8 cellular contexts compared by ENCODE assay signal in the genomic region with DNA sequence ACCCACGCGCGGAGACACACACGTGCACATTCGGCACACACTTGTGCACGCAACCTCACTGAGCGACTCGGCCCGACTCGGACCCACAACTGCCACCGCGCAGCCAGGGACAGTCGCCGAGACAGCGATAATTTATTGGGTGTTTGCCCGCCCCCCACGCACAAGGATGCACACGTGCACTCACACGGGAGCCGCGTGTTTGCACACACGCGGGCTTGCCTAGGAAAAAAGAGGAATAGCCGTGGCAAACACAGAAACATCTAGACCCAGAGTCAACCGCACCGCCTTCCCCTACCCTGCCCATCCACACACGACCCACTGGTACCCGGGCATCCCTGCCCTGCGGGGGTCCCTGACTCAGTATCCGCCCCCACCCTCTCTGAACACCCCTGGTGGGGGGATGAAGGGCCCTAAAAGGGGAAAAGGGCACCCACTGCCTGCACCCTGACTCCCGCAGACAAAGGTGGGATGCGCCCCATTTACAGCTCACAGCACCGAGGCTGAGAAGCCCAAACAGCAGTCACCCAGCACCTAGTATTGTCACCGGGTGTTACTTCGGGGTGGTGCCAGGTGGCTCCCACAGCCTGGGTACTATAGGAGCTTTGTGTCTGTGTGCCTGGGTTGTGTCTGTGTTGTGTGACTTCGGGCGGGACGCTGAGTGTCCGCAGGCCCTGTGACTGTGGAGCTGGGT. TPM values are rescaled to one million over a fixed set of nuclear protein-coding genes. Genes with fewer than 3 reads are reported as not detected.
DNase-seq lines count a peak whose midpoint lies in the region; ATAC-seq lines count a peak whose summit lies in the region.

No MANE protein-coding gene starts in this region.

- H3K27ac Mint-ChIP-seq in activated naive CD4-positive, alpha-beta T cell treated with anti-CD3 and anti-CD28 coated beads, Interleukin-2, amount 50 U/mL, for 72 hours: peak overlapping the region in 1 of 2 donors; percentile 74
- H3K27ac Mint-ChIP-seq in immature natural killer cell: peak overlapping the region; percentile 89 to 99 (median 98)
- peak overlapping the region; percentile 65 for H3K27ac Mint-ChIP-seq in stimulated activated naive CD8-positive, alpha-beta T cell treated with anti-CD3 and anti-CD28 coated beads, Interleukin-15, Interleukin-2, amounts not matched to agents 100 ng/mL and 50 ng/mL, for 24 hours

- peaks cover 17 to 28% (median 28%) of the 10 kb centered on the region in 3 donors for H3K27me3 Mint-ChIP-seq in immature natural killer cell (ENCODE audit: low read depth in 3 of 3)
- peaks cover 15% of the 10 kb centered on the region for H3K27me3 Mint-ChIP-seq in stimulated activated naive CD8-positive, alpha-beta T cell treated with anti-CD3 and anti-CD28 coated beads, Interleukin-15, Interleukin-2, amounts not matched to agents 100 ng/mL and 50 ng/mL, for 24 hours

- H3K4me1 Mint-ChIP-seq in immature natural killer cell: peaks cover 75 to 80% of the 10 kb centered on the region in 2 donors
- peaks cover 80% of the 10 kb centered on the region for H3K4me1 Mint-ChIP-seq in stimulated activated naive CD8-positive, alpha-beta T cell treated with anti-CD3 and anti-CD28 coated beads, Interleukin-15, Interleukin-2, amounts not matched to agents 100 ng/mL and 50 ng/mL, for 24 hours (ENCODE audit: low read depth)

- no peak for DNase-seq in activated CD4-positive, CD25-positive, alpha-beta regulatory T cell treated with anti-CD3 and anti-CD28 coated beads, Interleukin-2, amount 50 U/mL, for 72 hours
- peak in 1 of 2 donors; percentile 31 for DNase-seq in activated naive CD4-positive, alpha-beta T cell treated with anti-CD3 and anti-CD28 coated beads, Interleukin-2, amount 50 U/mL, for 72 hours (ENCODE audit: low spot score in 2 of 2)
- DNase-seq in immature natural killer cell: no peak
- no peak for DNase-seq in NCI-H446 treated with DMSO at 0.1 percent for 48 hours (lab: John Stamatoyannopoulos, UW)
- no peak for DNase-seq in SHP77 treated with DMSO at 0.1 percent for 48 hours (lab: John Stamatoyannopoulos, UW)

- peak; percentile 6 to 8 for ATAC-seq in activated CD4-positive, CD25-positive, alpha-beta regulatory T cell treated with anti-CD3 and anti-CD28 coated beads, Interleukin-2, amount 50 U/mL, for 24 hours
- peak; percentile 2 to 19 for ATAC-seq in activated naive CD4-positive, alpha-beta T cell treated with anti-CD3 and anti-CD28 coated beads, Interleukin-2, amount 50 U/mL, for 72 hours
- no peak for ATAC-seq in GM19023 (IDR thresholded peaks at IDR 0.05; ENCODE audit: unreplicated experiment)

- no peaks in the 10 kb centered on the region for H3K9me3 Mint-ChIP-seq in activated naive CD4-positive, alpha-beta T cell treated with anti-CD3 and anti-CD28 coated beads, Interleukin-2, amount 50 U/mL, for 72 hours
- no peaks in the 10 kb centered on the region for H3K9me3 Mint-ChIP-seq in immature natural killer cell
- no peaks in the 10 kb centered on the region for H3K9me3 Mint-ChIP-seq in stimulated activated naive CD8-positive, alpha-beta T cell treated with anti-CD3 and anti-CD28 coated beads, Interleukin-15, Interleukin-2, amounts not matched to agents 100 ng/mL and 50 ng/mL, for 24 hours

- peak overlapping the region; percentile 87 to 91 (median 88) for H3K4me3 Mint-ChIP-seq in immature natural killer cell
- H3K4me3 Mint-ChIP-seq in stimulated activated naive CD8-positive, alpha-beta T cell treated with anti-CD3 and anti-CD28 coated beads, Interleukin-15, Interleukin-2, amounts not matched to agents 100 ng/mL and 50 ng/mL, for 24 hours: peak overlapping the region; percentile 74

- peaks cover 0 to 6% of the 10 kb centered on the region in 2 donors for H3K36me3 Mint-ChIP-seq in activated naive CD4-positive, alpha-beta T cell treated with anti-CD3 and anti-CD28 coated beads, Interleukin-2, amount 50 U/mL, for 72 hours
- H3K36me3 Mint-ChIP-seq in immature natural killer cell: no peaks in the 10 kb centered on the region
- no peaks in the 10 kb centered on the region for H3K36me3 Mint-ChIP-seq in stimulated activated naive CD8-positive, alpha-beta T cell treated with anti-CD3 and anti-CD28 coated beads, Interleukin-15, Interleukin-2, amounts not matched to agents 100 ng/mL and 50 ng/mL, for 24 hours (ENCODE audit: low read depth)

RNA-seq across cellular contexts. Expression of gene SSBP4, which starts 1.0 kb away (rescaled TPM):
- 100 to 1,000 TPM in 1 of 2 donors, 10 to 100 TPM in 1; 31.7 to 102 TPM for total RNA-seq in activated naive CD4-positive, alpha-beta T cell treated with anti-CD3 and anti-CD28 coated beads, Interleukin-2, amount 50 U/mL, for 72 hours
- polyA plus RNA-seq in immature natural killer cell: 100 to 1,000 TPM in 2 of 3 donors, 10 to 100 TPM in 1; 73.5 to 122 (median 107) TPM

RNA-seq across cellular contexts. Expression of gene ISYNA1, which starts 19.8 kb away (rescaled TPM):
- total RNA-seq in activated naive CD4-positive, alpha-beta T cell treated with anti-CD3 and anti-CD28 coated beads, Interleukin-2, amount 50 U/mL, for 72 hours: 10 to 100 TPM; 19.7 to 30.8 TPM
- polyA plus RNA-seq in immature natural killer cell: 10 to 100 TPM; 29.7 to 32.2 (median 31.2) TPM

RNA-seq across cellular contexts. Expression of gene LRRC25, which starts 20.8 kb away (rescaled TPM):
- total RNA-seq in activated naive CD4-positive, alpha-beta T cell treated with anti-CD3 and anti-CD28 coated beads, Interleukin-2, amount 50 U/mL, for 72 hours: not detected
- polyA plus RNA-seq in immature natural killer cell: 10 to 100 TPM in 1 of 3 donors, 1 to 10 TPM in 2; 2.7 to 18.1 (median 7.7) TPM

RNA-seq across cellular contexts. Expression of gene GDF15, which starts 32.2 kb away (rescaled TPM):
- total RNA-seq in activated naive CD4-positive, alpha-beta T cell treated with anti-CD3 and anti-CD28 coated beads, Interleukin-2, amount 50 U/mL, for 72 hours: 1 to 10 TPM in 1 of 2 donors, under 1 TPM in 1; 0.29 to 1.4 TPM
- not detected for polyA plus RNA-seq in immature natural killer cell
